In the genomic region with DNA sequence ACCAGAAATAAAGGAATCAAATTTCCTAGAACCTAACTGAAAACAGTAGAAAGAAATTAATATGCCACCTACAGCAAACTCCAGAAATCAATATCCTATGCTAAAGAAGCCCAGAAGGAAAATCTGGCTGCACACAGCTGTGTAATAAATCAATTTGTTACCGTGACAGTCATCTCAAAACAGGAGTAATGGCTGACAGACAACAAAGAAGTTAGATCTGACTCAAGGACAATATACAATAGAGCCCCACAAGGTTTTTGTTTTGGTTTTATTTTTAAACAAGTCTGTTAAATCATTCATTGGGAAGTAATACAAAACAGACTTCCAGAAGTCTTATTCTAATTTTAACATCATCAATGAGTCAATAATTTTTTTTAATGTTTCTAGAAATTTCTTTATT, we compare ENCODE assay signal across 12 cellular contexts.
DNase-seq lines count a peak whose midpoint lies in the region; ATAC-seq and TF ChIP-seq lines count a peak whose summit lies in the region.
"Had no signal": no experiment of that assay in that cellular context is flagged by ENCODE, and none has a peak within 500 bp of the region (broad histone marks: within the 10 kb centered on the region; RNA-seq: fewer than 3 reads in every experiment).

No MANE protein-coding gene starts in this region.

- TF ChIP-seq CTCF in astrocyte of the cerebellum (IDR thresholded peaks at IDR 0.05; ENCODE audit: low read depth, low read length, missing control alignments) = no peak
- no peak for TF ChIP-seq CTCF in MCF 10A (IDR thresholded peaks at IDR 0.05; ENCODE audit: unreplicated experiment)

- H3K27ac Mint-ChIP-seq in immature natural killer cell (peak overlapping the region in 2 of 6 donors; percentile 28 to 76), MCF 10A (ENCODE audit: low read depth, unreplicated experiment) (no peak overlapping the region)

- peak; percentile 41 for ATAC-seq in GM18868 (IDR thresholded peaks at IDR 0.05; ENCODE audit: unreplicated experiment)
- ATAC-seq in HG03354 (IDR thresholded peaks at IDR 0.05; ENCODE audit: poor library complexity, severe bottlenecking, unreplicated experiment) = peak; percentile 57

- CTCF ChIA-PET in MCF 10A (lab: Yijun Ruan, JAX) = interaction anchor here (1.0 kb wide), 1 partner anchor 10 kb away, joined by 3 read pairs; no protein-coding TSS in a partner anchor

- POLR2A ChIA-PET in MCF 10A (lab: Yijun Ruan, JAX) = interaction anchor here (1.2 kb wide), 1 partner anchor 22 kb away, joined by 3 read pairs; no protein-coding TSS in a partner anchor

- in situ Hi-C loops in astrocyte of the cerebellum (cut with HindIII; ENCODE audit: low sequenced_read_pairs) = no loop called here

- H3K4me1 Mint-ChIP-seq in immature natural killer cell (peaks cover 32 to 51% of the 10 kb centered on the region in 2 donors), MCF 10A (ENCODE audit: insufficient read depth, unreplicated experiment) (peaks cover 11% of the 10 kb centered on the region)

- no peaks in the 10 kb centered on the region for H3K36me3 Mint-ChIP-seq in immature natural killer cell
- peaks cover 15% of the 10 kb centered on the region for H3K36me3 Mint-ChIP-seq in MCF 10A (ENCODE audit: insufficient read depth, unreplicated experiment)

- peak; percentile 28 for DNase-seq in DMS153 (lab: John Stamatoyannopoulos, UW)
- DNase-seq in DMS153 treated with DMSO at 0.1 percent for 48 hours (lab: John Stamatoyannopoulos, UW; ENCODE audit: unreplicated experiment) = no peak
- peak; percentile 65 for DNase-seq in astrocyte of the cerebellum (ENCODE audit: low read depth)
- no peak for DNase-seq in immature natural killer cell
- DNase-seq in MCF 10A (ENCODE audit: unreplicated experiment) = no peak
- DNase-seq in stimulated activated CD4-positive, alpha-beta T cell treated with anti-CD3 and anti-CD28 coated beads, Interleukin-12 subunit alpha, Interleukin-12 subunit beta, amount 100 ng/mL, for 4 hours = no peak
- DNase-seq: Caco-2, heart left ventricle, NCI-H526 had no signal

- BruUV-seq in MCF 10A (replicated peaks; lab: Mats Ljungman, UMichigan) = no TSS peak

- H3K9me3 Mint-ChIP-seq in immature natural killer cell (no peaks in the 10 kb centered on the region), MCF 10A (ENCODE audit: unreplicated experiment) (no peaks in the 10 kb centered on the region)

- H3K27me3 Mint-ChIP-seq in immature natural killer cell (ENCODE audit: low read depth in 3 of 3) = peaks cover 0 to 2% (median 0%) of the 10 kb centered on the region in 3 donors
- H3K27me3 Mint-ChIP-seq in MCF 10A (ENCODE audit: insufficient read depth, unreplicated experiment) = no peaks in the 10 kb centered on the region

- intact Hi-C loops in MCF 10A (cut with micrococcal nuclease) = no loop called here

- H3K4me3 Mint-ChIP-seq in immature natural killer cell (no peak overlapping the region), MCF 10A (ENCODE audit: unreplicated experiment) (no peak overlapping the region)

- no peak overlapping the region for H3K4me3 ChIP-seq in astrocyte of the cerebellum (ENCODE audit: low read depth, low read length)
- H3K4me3 ChIP-seq: heart left ventricle, lung had no signal

Comparison
In these comparisons a context has a peak if more than half of its experiments do, and no peak if none do; other contexts are left out.
1. DNase-seq: peak in DMS153 (single experiment) and astrocyte of the cerebellum (single experiment); none in DMS153 treated with DMSO at 0.1 percent for 48 hours (single experiment), immature natural killer cell (0 of 3), MCF 10A (single experiment) and stimulated activated CD4-positive, alpha-beta T cell treated with anti-CD3 and anti-CD28 coated beads, Interleukin-12 subunit alpha, Interleukin-12 subunit beta, amount 100 ng/mL, for 4 hours (single experiment).